ENCODE assay signal across 15 cellular contexts in genomic region chr3:196472286-196472685, GRCh38. TPM values are rescaled to one million over a fixed set of nuclear protein-coding genes. Genes with fewer than 3 reads are reported as not detected.
DNase-seq lines count a peak whose midpoint lies in the region; ATAC-seq and TF ChIP-seq lines count a peak whose summit lies in the region.
"Had no signal": no experiment of that assay in that cellular context is flagged by ENCODE, and none has a peak within 500 bp of the region (broad histone marks: within the 10 kb centered on the region; RNA-seq: fewer than 3 reads in every experiment).

No MANE protein-coding gene starts in this region.

- POLR2A ChIA-PET in activated CD4-positive, alpha-beta memory T cell treated with anti-CD3 and anti-CD28 coated beads for 36 hours (lab: Charles Lee): interaction anchor here (0.9 kb wide), 1 partner anchor 155 kb away, joined by 4 read pairs; no protein-coding TSS in a partner anchor
- POLR2A ChIA-PET in activated CD4-positive, alpha-beta memory T cell treated with anti-CD3 and anti-CD28 coated beads, Interleukin-2, amount 10 ng/mL, durations not matched to agents 7 days and 5 days (lab: Charles Lee): no interaction called here
- POLR2A ChIA-PET in Caco-2 (lab: Charles Lee): no interaction called here
- POLR2A ChIA-PET in PC-3 (lab: Charles Lee; ENCODE audit: unreplicated experiment): no interaction called here

- intact Hi-C loops in activated CD4-positive, alpha-beta memory T cell treated with anti-CD3 and anti-CD28 coated beads for 36 hours (cut with micrococcal nuclease): no loop called here
- intact Hi-C loops in Caco-2 (cut with micrococcal nuclease; ENCODE audit: unreplicated experiment) (no loop called here), PC-3 (cut with micrococcal nuclease) (no loop called here), head of caudate nucleus (cut with DNase I) (no loop called here), Right ventricle myocardium superior (cut with DNase I) (no loop called here)

- H3K4me1 ChIP-seq in Caco-2: no peaks in the 10 kb centered on the region
- no peaks in the 10 kb centered on the region for H3K4me1 ChIP-seq in PC-3 (ENCODE audit: insufficient read depth, low read length)

- H3K4me3 Mint-ChIP-seq in activated CD4-positive, alpha-beta memory T cell treated with anti-CD3 and anti-CD28 coated beads for 36 hours: no peak overlapping the region
- no peak overlapping the region for H3K4me3 Mint-ChIP-seq in activated CD4-positive, alpha-beta memory T cell treated with anti-CD3 and anti-CD28 coated beads, Interleukin-2, amount 10 ng/mL, durations not matched to agents 7 days and 5 days
- no peak overlapping the region for H3K4me3 Mint-ChIP-seq in Caco-2 (ENCODE audit: unreplicated experiment)
- H3K4me3 Mint-ChIP-seq: B cell; CD4-positive, alpha-beta T cell had no signal

- H3K36me3 ChIP-seq in Caco-2 (ENCODE audit: control insufficient read depth, insufficient read depth, low read length) (no peaks in the 10 kb centered on the region), PC-3 (ENCODE audit: low read depth, low read length) (peaks cover 41% of the 10 kb centered on the region)

- no peak overlapping the region for H2AFZ ChIP-seq in PC-3 (ENCODE audit: low read length)

- no peak overlapping the region for H3K4me2 ChIP-seq in PC-3 (ENCODE audit: low read length)

- CTCF ChIA-PET in activated CD4-positive, alpha-beta memory T cell treated with anti-CD3 and anti-CD28 coated beads for 36 hours (lab: Charles Lee): interaction anchor here (2.1 kb wide), 1 partner anchor 15 kb away, joined by 8 read pairs; no protein-coding TSS in a partner anchor
- CTCF ChIA-PET in activated CD4-positive, alpha-beta memory T cell treated with anti-CD3 and anti-CD28 coated beads, Interleukin-2, amount 10 ng/mL, durations not matched to agents 7 days and 5 days (lab: Charles Lee): no interaction called here
- CTCF ChIA-PET in Caco-2 (lab: Charles Lee): no interaction called here
- CTCF ChIA-PET in PC-3 (lab: Charles Lee): no interaction called here

- H3K27me3 ChIP-seq in Caco-2 (replicated peaks; ENCODE audit: control insufficient read depth, insufficient read depth, low read length) (no peaks in the 10 kb centered on the region), PC-3 (ENCODE audit: low read length) (no peaks in the 10 kb centered on the region)

- BruUV-seq in Caco-2 (replicated peaks; lab: Mats Ljungman, UMichigan) (TSS peak; percentile 24), PC-3 (replicated peaks; lab: Mats Ljungman, UMichigan) (TSS peak; percentile 16)

- no peaks in the 10 kb centered on the region for H3K27me3 Mint-ChIP-seq in activated CD4-positive, alpha-beta memory T cell treated with anti-CD3 and anti-CD28 coated beads for 36 hours
- no peaks in the 10 kb centered on the region for H3K27me3 Mint-ChIP-seq in activated CD4-positive, alpha-beta memory T cell treated with anti-CD3 and anti-CD28 coated beads, Interleukin-2, amount 10 ng/mL, durations not matched to agents 7 days and 5 days
- no peaks in the 10 kb centered on the region for H3K27me3 Mint-ChIP-seq in Caco-2 (ENCODE audit: insufficient read depth, unreplicated experiment)
- H3K27me3 Mint-ChIP-seq: B cell; CD4-positive, alpha-beta T cell had no signal

- H3K79me2 ChIP-seq in PC-3 (ENCODE audit: low read length): no peaks in the 10 kb centered on the region

- peaks cover 15% of the 10 kb centered on the region for H3K4me1 Mint-ChIP-seq in activated CD4-positive, alpha-beta memory T cell treated with anti-CD3 and anti-CD28 coated beads for 36 hours (ENCODE audit: low read depth)
- peaks cover 22% of the 10 kb centered on the region for H3K4me1 Mint-ChIP-seq in activated CD4-positive, alpha-beta memory T cell treated with anti-CD3 and anti-CD28 coated beads, Interleukin-2, amount 10 ng/mL, durations not matched to agents 7 days and 5 days
- H3K4me1 Mint-ChIP-seq in Caco-2 (ENCODE audit: low read depth, unreplicated experiment): no peaks in the 10 kb centered on the region
- H3K4me1 Mint-ChIP-seq: B cell had no signal

- H3K9ac ChIP-seq in PC-3 (ENCODE audit: low read length): no peak overlapping the region

- peak; percentile 31 for DNase-seq in activated CD4-positive, alpha-beta memory T cell treated with anti-CD3 and anti-CD28 coated beads for 36 hours
- no peak for DNase-seq in activated CD4-positive, alpha-beta memory T cell treated with anti-CD3 and anti-CD28 coated beads, Interleukin-2, amount 10 ng/mL, durations not matched to agents 7 days and 5 days
- DNase-seq in Caco-2 (no peak), PC-3 (no peak), head of caudate nucleus (peak in 23 of 42 donors; percentile 5 to 59 (median 20)), Right ventricle myocardium superior (no peak)
- DNase-seq: C1 segment of cervical spinal cord; CD4-positive, alpha-beta T cell; DMS153; DND-41; GDM1; HCEC 1CT had no signal

- peaks cover 28% of the 10 kb centered on the region for H3K36me3 Mint-ChIP-seq in activated CD4-positive, alpha-beta memory T cell treated with anti-CD3 and anti-CD28 coated beads for 36 hours
- peaks cover 64% of the 10 kb centered on the region for H3K36me3 Mint-ChIP-seq in activated CD4-positive, alpha-beta memory T cell treated with anti-CD3 and anti-CD28 coated beads, Interleukin-2, amount 10 ng/mL, durations not matched to agents 7 days and 5 days (ENCODE audit: low read depth)
- H3K36me3 Mint-ChIP-seq in Caco-2 (ENCODE audit: insufficient read depth, unreplicated experiment): peaks cover 50% of the 10 kb centered on the region

- H3K4me3 ChIP-seq in Caco-2 (ENCODE audit: low read depth, low read length) (no peak overlapping the region), PC-3 (ENCODE audit: low read length) (no peak overlapping the region)

- H3K27ac ChIP-seq in PC-3 (ENCODE audit: low read length): no peak overlapping the region

- ATAC-seq in PC-3 (no peak), GM21447 (IDR thresholded peaks at IDR 0.05; ENCODE audit: unreplicated experiment) (no peak), Right ventricle myocardium superior (ENCODE audit: poor library complexity) (no peak)

- no peaks in the 10 kb centered on the region for H3F3A ChIP-seq in PC-3 (ENCODE audit: low read length, unreplicated experiment)

- TF ChIP-seq CTCF in Caco-2 (IDR thresholded peaks at IDR 0.05; ENCODE audit: insufficient read depth in 1 of 2, low read depth in 1 of 2, low read length in 1 of 2, severe bottlenecking in 1 of 2, unreplicated experiment in 1 of 2): no peak
- TF ChIP-seq CTCF in PC-3 (conservative IDR thresholded peaks at IDR 0.05; ENCODE audit: low read depth, low read length): no peak

- no peaks in the 10 kb centered on the region for H4K20me1 ChIP-seq in PC-3 (ENCODE audit: low read length)

- H3K9me2 ChIP-seq in PC-3 (replicated peaks; ENCODE audit: low read length): no peaks in the 10 kb centered on the region

- H3K9me3 Mint-ChIP-seq in activated CD4-positive, alpha-beta memory T cell treated with anti-CD3 and anti-CD28 coated beads for 36 hours: no peaks in the 10 kb centered on the region
- no peaks in the 10 kb centered on the region for H3K9me3 Mint-ChIP-seq in activated CD4-positive, alpha-beta memory T cell treated with anti-CD3 and anti-CD28 coated beads, Interleukin-2, amount 10 ng/mL, durations not matched to agents 7 days and 5 days
- H3K9me3 Mint-ChIP-seq in Caco-2 (ENCODE audit: unreplicated experiment): no peaks in the 10 kb centered on the region
- H3K9me3 Mint-ChIP-seq: CD4-positive, alpha-beta T cell had no signal

- H3K27ac Mint-ChIP-seq in activated CD4-positive, alpha-beta memory T cell treated with anti-CD3 and anti-CD28 coated beads for 36 hours: no peak overlapping the region
- no peak overlapping the region for H3K27ac Mint-ChIP-seq in activated CD4-positive, alpha-beta memory T cell treated with anti-CD3 and anti-CD28 coated beads, Interleukin-2, amount 10 ng/mL, durations not matched to agents 7 days and 5 days
- no peak overlapping the region for H3K27ac Mint-ChIP-seq in Caco-2 (ENCODE audit: unreplicated experiment)
- H3K27ac Mint-ChIP-seq: B cell; CD4-positive, alpha-beta T cell had no signal

- H3K9me3 ChIP-seq in Caco-2: no peaks in the 10 kb centered on the region
- H3K9me3 ChIP-seq in PC-3 (ENCODE audit: low read length): no peaks in the 10 kb centered on the region

RNA-seq across cellular contexts. Expression of gene RNF168, which starts 31.3 kb away (rescaled TPM):
- 10 to 100 TPM; 26.1 to 27.2 TPM for total RNA-seq in activated CD4-positive, alpha-beta memory T cell treated with anti-CD3 and anti-CD28 coated beads for 36 hours
- 10 to 100 TPM; 45.0 to 45.6 TPM for total RNA-seq in activated CD4-positive, alpha-beta memory T cell treated with anti-CD3 and anti-CD28 coated beads, Interleukin-2, amount 10 ng/mL, durations not matched to agents 7 days and 5 days
- total RNA-seq in Caco-2 (2022) (18.5 and 18.9 TPM in 2 replicates), PC-3 (2014; rRNA removed) (12.8 and 13.8 TPM in 2 replicates), Right ventricle myocardium superior (21.3 TPM)

RNA-seq across cellular contexts. Expression of gene UBXN7, which starts 40.1 kb away (rescaled TPM):
- total RNA-seq in activated CD4-positive, alpha-beta memory T cell treated with anti-CD3 and anti-CD28 coated beads for 36 hours: 10 to 100 TPM; 58.1 to 61.1 TPM
- 10 to 100 TPM; 55.9 to 60.5 TPM for total RNA-seq in activated CD4-positive, alpha-beta memory T cell treated with anti-CD3 and anti-CD28 coated beads, Interleukin-2, amount 10 ng/mL, durations not matched to agents 7 days and 5 days
- total RNA-seq in Caco-2 (2022) (59.9 and 62.7 TPM in 2 replicates), PC-3 (2014; rRNA removed) (10.2 and 10.5 TPM in 2 replicates), Right ventricle myocardium superior (33.3 TPM)

RNA-seq across cellular contexts. Expression of gene SMCO1, which starts 42.9 kb away (rescaled TPM):
- not detected for total RNA-seq in activated CD4-positive, alpha-beta memory T cell treated with anti-CD3 and anti-CD28 coated beads for 36 hours
- not detected for total RNA-seq in activated CD4-positive, alpha-beta memory T cell treated with anti-CD3 and anti-CD28 coated beads, Interleukin-2, amount 10 ng/mL, durations not matched to agents 7 days and 5 days
- total RNA-seq in Caco-2 (2022): not detected in 2 replicates
- total RNA-seq in PC-3 (2014; rRNA removed): not detected in 2 replicates
- 89.9 TPM for total RNA-seq in Right ventricle myocardium superior
- total RNA-seq: B cell; CD4-positive, alpha-beta T cell; H4 had no signal

Comparison
In these comparisons a context has a peak if more than half of its experiments do, and no peak if none do; other contexts are left out.
1. DNase-seq: peak in activated CD4-positive, alpha-beta memory T cell treated with anti-CD3 and anti-CD28 coated beads for 36 hours (single experiment) and head of caudate nucleus (23 of 42); none in activated CD4-positive, alpha-beta memory T cell treated with anti-CD3 and anti-CD28 coated beads, Interleukin-2, amount 10 ng/mL, durations not matched to agents 7 days and 5 days (single experiment), Caco-2 (0 of 2), PC-3 (single experiment) and Right ventricle myocardium superior (single experiment).
2. RNA of gene SMCO1, which starts 42.9 kb away (total RNA-seq): 89.9 TPM in Right ventricle myocardium superior (single experiment); not detected in activated CD4-positive, alpha-beta memory T cell treated with anti-CD3 and anti-CD28 coated beads, Interleukin-2, amount 10 ng/mL, durations not matched to agents 7 days and 5 days, not detected in activated CD4-positive, alpha-beta memory T cell treated with anti-CD3 and anti-CD28 coated beads for 36 hours, not detected in Caco-2 and not detected in PC-3; every median in the first group is over 10 times any median in the second.